Comparison of ENCODE assay signal across 2 cellular contexts in genomic region chr17:48059125-48059668, GRCh38.
TF ChIP-seq lines count a peak whose summit lies in the region.

No MANE protein-coding gene starts in this region.

TF ChIP-seq in GM23338, 12 proteins besides CTCF, POLR2A, EP300 and RAD21:
- TF ChIP-seq JUNB (IDR thresholded peaks at IDR 0.05; ENCODE audit: unreplicated experiment) (no peak), ETS1 (IDR thresholded peaks at IDR 0.05) (no peak), ZNF331 (CRISPR knock-in tag; IDR thresholded peaks at IDR 0.05; ENCODE audit: low read depth) (no peak)

TF ChIP-seq in GM12878, 131 proteins besides CTCF, POLR2A, EP300 and RAD21:
- TF ChIP-seq MTA2 (IDR thresholded peaks at IDR 0.05; ENCODE audit: low read depth) (no peak), ASH2L (IDR thresholded peaks at IDR 0.05; ENCODE audit: borderline replicate concordance, low read depth) (no peak), PBX3 (IDR thresholded peaks at IDR 0.05; ENCODE audit: insufficient replicate concordance, low read depth, low read length) (no peak), ATF2 (IDR thresholded peaks at IDR 0.05; ENCODE audit: low read length) (no peak)
